Comparison of ENCODE assay signal across 10 cellular contexts in the genomic region with DNA sequence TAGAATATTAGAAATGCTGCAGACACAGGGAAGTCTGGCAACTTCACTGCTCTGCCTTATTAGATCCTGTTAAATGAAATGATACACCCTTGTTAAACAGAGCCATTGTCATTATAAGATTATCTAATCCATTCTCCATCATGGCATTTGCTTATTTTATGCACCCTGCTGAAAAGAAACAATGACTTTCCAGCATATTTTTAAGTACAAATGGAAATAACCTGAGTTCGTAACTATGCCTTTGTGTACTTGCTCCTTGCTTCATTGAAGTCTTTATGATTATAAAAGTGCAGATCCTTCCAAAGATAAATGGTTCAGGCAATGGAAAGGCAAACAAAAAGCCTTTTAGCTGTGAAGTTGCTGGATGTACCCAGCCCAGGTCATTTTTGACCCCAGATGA.
"Had no signal": no experiment of that assay in that cellular context is flagged by ENCODE, and none has a peak within 500 bp of the region (broad histone marks: within the 10 kb centered on the region; RNA-seq: fewer than 3 reads in every experiment).

No MANE protein-coding gene starts in this region.

- ATAC-seq: GM23338, HCT116 had no signal

- H3K27ac ChIP-seq: GM23248 had no signal

- FAIRE-seq: H1, H54 had no signal

- DNase-seq: GM23248, GOT3, H7, H9, HCEC 1CT, HFFc6 had no signal

- H3K4me3 Mint-ChIP-seq: GM23338, H9, HFFc6 had no signal

- H3K4me3 ChIP-seq: GM23248, GM23338 had no signal

- H3K9me3 Mint-ChIP-seq: GM23338, H9 had no signal
